ENCODE assay signal across 25 cellular contexts in genomic region chr19:2511991-2512390, GRCh38. TPM values are rescaled to one million over a fixed set of nuclear protein-coding genes. Genes with fewer than 3 reads are reported as not detected.
DNase-seq lines count a peak whose midpoint lies in the region; ATAC-seq and TF ChIP-seq lines count a peak whose summit lies in the region.
"Had no signal": no experiment of that assay in that cellular context is flagged by ENCODE, and none has a peak within 500 bp of the region (broad histone marks: within the 10 kb centered on the region; RNA-seq: fewer than 3 reads in every experiment).

No MANE protein-coding gene starts in this region.

- peak; percentile 7 for ATAC-seq in esophagus mucosa
- peak; percentile 81 for ATAC-seq in stimulated activated memory B cell treated with anti-CD40 and anti-IgM and Interleukin-4, amounts not matched to agents 10 μg/mL and 1 μg/mL and 100 μg/mL, for 72 hours
- ATAC-seq in GM18502 (IDR thresholded peaks at IDR 0.05; ENCODE audit: poor library complexity, unreplicated experiment) = no peak
- ATAC-seq: PC-3 had no signal

- H3K4me3 ChIP-seq in HEK293 (ENCODE audit: low read depth, low read length) = no peak overlapping the region
- H3K4me3 ChIP-seq: A549, GM23248 had no signal

- H3K9me3 ChIP-seq in HEK293 (ENCODE audit: control insufficient read depth, insufficient read depth, low read depth, low read length) = no peaks in the 10 kb centered on the region
- H3K9me3 ChIP-seq: A549, SK-N-SH had no signal

- peaks cover 3% of the 10 kb centered on the region for H3K9me3 Mint-ChIP-seq in stimulated activated memory B cell treated with anti-CD40 and anti-IgM and Interleukin-4, amounts not matched to agents 10 μg/mL and 1 μg/mL and 100 μg/mL, for 72 hours
- H3K9me3 Mint-ChIP-seq: HFFc6; T-helper 1 cell treated with Interleukin-12 subunit alpha and Interleukin-12 subunit beta and Interleukin-4 antibody, amounts not matched to agents 30 μg/mL and 1 μg/mL, for 36 hours had no signal

- no peaks in the 10 kb centered on the region for H3K36me3 ChIP-seq in HEK293 (ENCODE audit: control insufficient read depth in 2 of 2, insufficient read depth in 1 of 2, low read length in 2 of 2)

- H3K27ac ChIP-seq in HEK293 (ENCODE audit: extremely low read depth, low read depth, low read length) = no peak overlapping the region
- H3K27ac ChIP-seq: GM23248, KMS-11 had no signal

- peaks cover 10% of the 10 kb centered on the region for H3K36me3 Mint-ChIP-seq in stimulated activated memory B cell treated with anti-CD40 and anti-IgM and Interleukin-4, amounts not matched to agents 10 μg/mL and 1 μg/mL and 100 μg/mL, for 72 hours

- H3K4me3 Mint-ChIP-seq in stimulated activated memory B cell treated with anti-CD40 and anti-IgM and Interleukin-4, amounts not matched to agents 10 μg/mL and 1 μg/mL and 100 μg/mL, for 72 hours = peak overlapping the region; percentile 53
- H3K4me3 Mint-ChIP-seq: HFFc6; T-helper 1 cell treated with Interleukin-12 subunit alpha and Interleukin-12 subunit beta and Interleukin-4 antibody, amounts not matched to agents 30 μg/mL and 1 μg/mL, for 36 hours had no signal

- CTCF ChIA-PET in HEK293 (lab: Yijun Ruan, JAX) = interaction anchor here (1.1 kb wide), 1 partner anchor 68 kb away, joined by 4 read pairs; no protein-coding TSS in a partner anchor

- POLR2A ChIA-PET in HEK293 (lab: Yijun Ruan, JAX) = interaction anchor here (1.5 kb wide), 1 partner anchor 36 kb away, joined by 7 read pairs; the partner anchor contains the start of gene GADD45B

- TF ChIP-seq CTCF in HEK293 (tag by site-specific recombination; IDR thresholded peaks at IDR 0.05) = no peak

- peaks cover under 1% of the 10 kb centered on the region; the same call in 1 of the 2 replicates for H3K4me1 ChIP-seq in HEK293 (ENCODE audit: control insufficient read depth, insufficient read depth, low read length)

- H3K27me3 Mint-ChIP-seq in stimulated activated memory B cell treated with anti-CD40 and anti-IgM and Interleukin-4, amounts not matched to agents 10 μg/mL and 1 μg/mL and 100 μg/mL, for 72 hours = no peaks in the 10 kb centered on the region

- DNase-seq in D341Med (ENCODE audit: low spot score) = peak; percentile 14
- DNase-seq in medulla oblongata (ENCODE audit: extremely low spot score) = no peak
- DNase-seq in NCI-H2171 treated with DMSO at 0.1 percent for 48 hours (lab: John Stamatoyannopoulos, UW) = no peak
- no peak for DNase-seq in NCI-H510A treated with DMSO at 0.1 percent for 48 hours (lab: John Stamatoyannopoulos, UW)
- DNase-seq: DMS53, GM23248, HFFc6, NCI-H1048, NCI-H1417, NCI-H1694, NCI-H2081, NCI-H2171, NCI-H345, NCI-H524 treated with DMSO at 0.1 percent for 48 hours, NCI-H774, PC-3, SK-N-SH, SW 1271 had no signal

- H3K4me1 Mint-ChIP-seq in stimulated activated memory B cell treated with anti-CD40 and anti-IgM and Interleukin-4, amounts not matched to agents 10 μg/mL and 1 μg/mL and 100 μg/mL, for 72 hours = peaks cover 42% of the 10 kb centered on the region

- peak overlapping the region; percentile 75 for H3K27ac Mint-ChIP-seq in stimulated activated memory B cell treated with anti-CD40 and anti-IgM and Interleukin-4, amounts not matched to agents 10 μg/mL and 1 μg/mL and 100 μg/mL, for 72 hours
- H3K27ac Mint-ChIP-seq: HFFc6; T-helper 1 cell treated with Interleukin-12 subunit alpha and Interleukin-12 subunit beta and Interleukin-4 antibody, amounts not matched to agents 30 μg/mL and 1 μg/mL, for 36 hours had no signal

TF ChIP-seq in HEK293, 187 proteins besides CTCF, POLR2A, EP300 and RAD21:
- TF ChIP-seq ZNF354C (tag by site-specific recombination; IDR thresholded peaks at IDR 0.05; ENCODE audit: borderline replicate concordance, low read depth) (no peak), ZNF792 (tag by site-specific recombination; IDR thresholded peaks at IDR 0.05) (no peak), ZNF223 (tag by site-specific recombination; IDR thresholded peaks at IDR 0.05) (no peak), PRDM4 (tag by site-specific recombination; IDR thresholded peaks at IDR 0.05) (no peak), ZNF530 (tag by site-specific recombination; IDR thresholded peaks at IDR 0.05; ENCODE audit: low read depth) (no peak), EGR2 (tag by site-specific recombination; IDR thresholded peaks at IDR 0.05; ENCODE audit: low read depth) (peak; percentile 55), ZNF341 (tag by site-specific recombination; IDR thresholded peaks at IDR 0.05; ENCODE audit: low read depth) (no peak), SETDB1 (IDR thresholded peaks at IDR 0.05; ENCODE audit: insufficient read length, low read length) (no peak), ZFHX2 (tag by site-specific recombination; conservative IDR thresholded peaks at IDR 0.05) (peak; percentile 39; the same call in 1 of the 2 replicates)

RNA-seq across cellular contexts. Expression of gene GADD45B, which starts 36.1 kb away (rescaled TPM):
- 26.3 TPM for total RNA-seq in esophagus mucosa

RNA-seq across cellular contexts. Expression of gene LMNB2, which starts 55.2 kb away (rescaled TPM):
- 50.4 TPM for total RNA-seq in esophagus mucosa
